Comparison of ENCODE assay signal across 20 cellular contexts in the genomic region with DNA sequence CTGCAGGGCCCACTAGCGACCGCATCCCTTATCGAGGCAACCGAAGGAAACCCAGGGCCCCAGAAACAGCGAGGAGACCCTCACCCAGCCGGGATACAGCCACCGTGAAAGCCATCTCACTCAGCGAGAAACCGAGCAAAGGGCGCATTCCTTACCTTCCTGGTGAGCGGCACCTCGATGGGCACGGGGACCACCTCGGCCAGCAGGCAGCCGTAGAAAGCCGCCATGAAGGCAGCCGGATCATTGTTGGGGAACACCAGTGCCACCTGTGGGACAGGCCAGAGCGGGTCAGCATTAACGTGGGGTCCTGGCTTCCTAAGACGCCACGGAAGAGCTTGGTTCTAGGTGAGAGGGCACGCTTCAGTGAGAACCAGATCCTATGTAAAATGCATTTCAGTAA.
"Had no signal": no experiment of that assay in that cellular context is flagged by ENCODE, and none has a peak within 500 bp of the region (broad histone marks: within the 10 kb centered on the region; RNA-seq: fewer than 3 reads in every experiment).

No MANE protein-coding gene starts in this region.

- H3K4me1 ChIP-seq: colonic mucosa, foreskin keratinocyte, pancreas, prostate gland, uterus had no signal

- DNase-seq: colonic mucosa; dermis blood vessel endothelial cell; erythroblast; foreskin keratinocyte; hippocampal formation; mammary epithelial cell; natural killer cell; nucleus accumbens; pancreas; small intestine; stimulated activated CD4-positive, alpha-beta T cell treated with anti-CD3 and anti-CD28 coated beads, Interleukin-12 subunit alpha, Interleukin-12 subunit beta, amount 100 ng/mL, for 4 hours; stimulated activated naive CD4-positive, alpha-beta T cell treated with Interleukin-2 at 50 U/mL for 16 hours; uterus had no signal

- H3K9me3 Mint-ChIP-seq: mesothelial cell of epicardium, natural killer cell had no signal

- H3K4me3 ChIP-seq: colonic mucosa, pancreas, prostate gland, upper lobe of left lung, uterus had no signal

- H3K36me3 Mint-ChIP-seq: natural killer cell had no signal

- H3K27ac ChIP-seq: colonic mucosa, foreskin keratinocyte, pancreas, prostate gland, upper lobe of left lung, uterus had no signal

- H3K36me3 ChIP-seq: colonic mucosa, prostate gland, upper lobe of left lung, uterus had no signal

- H3K27ac Mint-ChIP-seq: natural killer cell had no signal

- FAIRE-seq: endothelial cell of umbilical vein, islet of Langerhans, pancreas, small intestine had no signal

- ATAC-seq: foreskin keratinocyte, left lobe of liver, natural killer cell, pancreas had no signal

- H3K27me3 ChIP-seq: colonic mucosa, foreskin keratinocyte, pancreas, upper lobe of left lung, uterus had no signal

- H3K9me3 ChIP-seq: colonic mucosa, pancreas, prostate gland, upper lobe of left lung, uterus had no signal

- H3K4me3 Mint-ChIP-seq: mesothelial cell of epicardium, natural killer cell, neural crest cell had no signal
